13 cellular contexts compared by ENCODE assay signal in the genomic region with DNA sequence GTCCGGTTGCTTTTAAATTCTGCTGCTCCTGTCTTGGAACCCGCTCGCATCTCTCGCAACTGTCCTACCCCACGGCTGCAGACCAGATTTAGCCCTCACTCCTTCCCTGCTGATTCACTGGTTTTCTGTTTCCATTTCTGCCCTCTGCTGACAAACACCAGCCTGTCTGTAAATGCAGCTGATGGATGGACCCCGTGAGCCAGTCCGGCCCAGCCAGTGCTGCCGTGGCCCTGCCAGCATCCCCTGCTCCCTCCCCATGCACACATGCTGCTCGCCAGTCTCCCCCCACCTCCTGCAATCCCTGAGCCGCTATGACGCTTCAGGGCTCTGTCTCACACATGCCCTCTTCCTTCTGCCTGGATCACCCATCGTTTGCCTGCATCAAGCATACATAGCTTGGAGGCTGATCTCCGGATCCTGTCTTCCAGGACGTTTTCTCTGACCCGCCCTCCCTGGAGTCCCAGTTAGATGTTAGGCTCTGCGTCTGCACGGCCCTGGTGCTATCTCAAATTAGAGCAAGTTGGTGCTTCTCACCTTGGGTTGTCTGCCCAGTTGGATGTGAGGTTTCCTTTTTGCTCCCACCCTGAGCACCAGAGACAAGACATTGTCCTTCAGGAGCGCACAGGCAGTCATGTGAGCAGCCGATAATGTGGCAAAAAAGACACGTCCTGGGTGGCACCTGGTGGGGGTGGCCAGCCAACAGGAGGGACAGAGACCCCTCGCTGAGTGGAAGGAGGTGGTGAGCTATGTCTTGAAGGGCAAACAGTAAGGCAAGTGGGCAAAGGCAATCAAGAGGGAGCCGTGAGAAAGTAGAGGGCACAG. TPM values are rescaled to one million over a fixed set of nuclear protein-coding genes. Genes with fewer than 3 reads are reported as not detected.
DNase-seq lines count a peak whose midpoint lies in the region; ATAC-seq, FAIRE-seq and TF ChIP-seq lines count a peak whose summit lies in the region.
"Had no signal": no experiment of that assay in that cellular context is flagged by ENCODE, and none has a peak within 500 bp of the region (broad histone marks: within the 10 kb centered on the region; RNA-seq: fewer than 3 reads in every experiment).

No MANE protein-coding gene starts in this region.

- peaks cover 4 to 12% of the 10 kb centered on the region in 2 donors for H3K27me3 Mint-ChIP-seq in stimulated activated naive B cell treated with anti-CD40 and anti-IgM and Interleukin-4, amounts not matched to agents 10 μg/mL and 1 μg/mL and 100 μg/mL, for 72 hours
- H3K27me3 Mint-ChIP-seq: activated CD4-positive, alpha-beta memory T cell treated with anti-CD3 and anti-CD28 coated beads for 36 hours had no signal

- DNase-seq in HCEC 1CT (peak; percentile 46), adipocyte (ENCODE audit: low read depth) (peak; percentile 46), left ventricle myocardium superior (peak; percentile 21), putamen (ENCODE audit: low spot score) (peak; percentile 74), GM12892 (ENCODE audit: insufficient read length) (no peak), NCI-H1417 treated with DMSO at 0.1 percent for 48 hours (lab: John Stamatoyannopoulos, UW) (no peak)
- no peak for DNase-seq in stimulated activated naive B cell treated with anti-CD40 and anti-IgM and Interleukin-4, amounts not matched to agents 10 μg/mL and 1 μg/mL and 100 μg/mL, for 72 hours
- DNase-seq in activated CD4-positive, CD25-positive, alpha-beta regulatory T cell (lab: John Stamatoyannopoulos, UW): no peak
- DNase-seq: activated CD4-positive, alpha-beta memory T cell treated with anti-CD3 and anti-CD28 coated beads for 36 hours had no signal

- no peak for TF ChIP-seq POLR2A in GM12892 (IDR thresholded peaks at IDR 0.05; ENCODE audit: low read depth, low read length)

- no peak for FAIRE-seq in GM12892 (lab: Jason Lieb, UNC)
- FAIRE-seq: G401.6, keratinocyte had no signal

- peaks cover 12% of the 10 kb centered on the region for H3K4me1 ChIP-seq in adipocyte (ENCODE audit: control insufficient read depth, insufficient read depth, low read length)

- H3K27me3 ChIP-seq in adipocyte (replicated peaks; ENCODE audit: control insufficient read depth, insufficient read depth, low read length): peaks cover 34% of the 10 kb centered on the region

- no peaks in the 10 kb centered on the region for H3K36me3 Mint-ChIP-seq in stimulated activated naive B cell treated with anti-CD40 and anti-IgM and Interleukin-4, amounts not matched to agents 10 μg/mL and 1 μg/mL and 100 μg/mL, for 72 hours
- H3K36me3 Mint-ChIP-seq: activated CD4-positive, alpha-beta memory T cell treated with anti-CD3 and anti-CD28 coated beads for 36 hours had no signal

- intact Hi-C loops in left ventricle myocardium superior (cut with micrococcal nuclease): no loop called here

- no peak overlapping the region for H3K4me3 ChIP-seq in adipocyte (ENCODE audit: low read length)
- H3K4me3 ChIP-seq: cardiac muscle cell had no signal

- H3K27ac Mint-ChIP-seq in stimulated activated naive B cell treated with anti-CD40 and anti-IgM and Interleukin-4, amounts not matched to agents 10 μg/mL and 1 μg/mL and 100 μg/mL, for 72 hours: no peak overlapping the region
- H3K27ac Mint-ChIP-seq: activated CD4-positive, alpha-beta memory T cell treated with anti-CD3 and anti-CD28 coated beads for 36 hours had no signal

- peaks cover 6% of the 10 kb centered on the region in 2 donors for H3K4me1 Mint-ChIP-seq in stimulated activated naive B cell treated with anti-CD40 and anti-IgM and Interleukin-4, amounts not matched to agents 10 μg/mL and 1 μg/mL and 100 μg/mL, for 72 hours

- H3K4me3 Mint-ChIP-seq in stimulated activated naive B cell treated with anti-CD40 and anti-IgM and Interleukin-4, amounts not matched to agents 10 μg/mL and 1 μg/mL and 100 μg/mL, for 72 hours: no peak overlapping the region
- H3K4me3 Mint-ChIP-seq: activated CD4-positive, alpha-beta memory T cell treated with anti-CD3 and anti-CD28 coated beads for 36 hours had no signal

- H3K9ac ChIP-seq in adipocyte (ENCODE audit: low read length): no peak overlapping the region

- no peaks in the 10 kb centered on the region for H3K36me3 ChIP-seq in adipocyte (ENCODE audit: control insufficient read depth, insufficient read depth, low read length, severe bottlenecking)
- H3K36me3 ChIP-seq: cardiac muscle cell had no signal

- no peak for ATAC-seq in left ventricle myocardium superior
- no peak for ATAC-seq in stimulated activated naive B cell treated with anti-CD40 and anti-IgM and Interleukin-4, amounts not matched to agents 10 μg/mL and 1 μg/mL and 100 μg/mL, for 72 hours (replicated peaks)

- H3K9me3 ChIP-seq in adipocyte (ENCODE audit: control insufficient read depth, low read length): no peaks in the 10 kb centered on the region

- H3K9me3 Mint-ChIP-seq in stimulated activated naive B cell treated with anti-CD40 and anti-IgM and Interleukin-4, amounts not matched to agents 10 μg/mL and 1 μg/mL and 100 μg/mL, for 72 hours: no peaks in the 10 kb centered on the region
- H3K9me3 Mint-ChIP-seq: activated CD4-positive, alpha-beta memory T cell treated with anti-CD3 and anti-CD28 coated beads for 36 hours had no signal

RNA-seq across cellular contexts. Expression of a gene that starts 4.3 kb away (rescaled TPM):
- not detected for total RNA-seq in left ventricle myocardium superior
- not detected for polyA plus RNA-seq in GM12892 (2012; ENCODE audit: missing spikeins)
- total RNA-seq: activated CD4-positive, alpha-beta memory T cell treated with anti-CD3 and anti-CD28 coated beads for 36 hours; urinary bladder had no signal
- polyA plus RNA-seq: cardiac muscle cell, keratinocyte had no signal

RNA-seq across cellular contexts. Expression of a gene that starts 49.7 kb away (rescaled TPM):
- 6.7 TPM for total RNA-seq in left ventricle myocardium superior
- polyA plus RNA-seq in GM12892 (2012; ENCODE audit: missing spikeins): 23.4 TPM

Comparison
In these comparisons a context has a peak if more than half of its experiments do, and no peak if none do; other contexts are left out.
1. DNase-seq: peak in HCEC 1CT (single experiment), adipocyte (single experiment), left ventricle myocardium superior (single experiment) and putamen (single experiment); none in stimulated activated naive B cell treated with anti-CD40 and anti-IgM and Interleukin-4, amounts not matched to agents 10 μg/mL and 1 μg/mL and 100 μg/mL, for 72 hours (single experiment), GM12892 (single experiment), NCI-H1417 treated with DMSO at 0.1 percent for 48 hours (single experiment) and activated CD4-positive, CD25-positive, alpha-beta regulatory T cell (0 of 4).